In genomic region chr1:186772228-186772627, GRCh38 we compare ENCODE assay signal across 27 cellular contexts. TPM values are rescaled to one million over a fixed set of nuclear protein-coding genes. Genes with fewer than 3 reads are reported as not detected.
DNase-seq lines count a peak whose midpoint lies in the region; ATAC-seq, FAIRE-seq and TF ChIP-seq lines count a peak whose summit lies in the region.
"Had no signal": no experiment of that assay in that cellular context is flagged by ENCODE, and none has a peak within 500 bp of the region (broad histone marks: within the 10 kb centered on the region; RNA-seq: fewer than 3 reads in every experiment).

No MANE protein-coding gene starts in this region.

- ATAC-seq in GM19351 (IDR thresholded peaks at IDR 0.05; ENCODE audit: unreplicated experiment), result peak; percentile 30
- peak; percentile 45 for ATAC-seq in HG02759 (IDR thresholded peaks at IDR 0.05; ENCODE audit: unreplicated experiment)
- ATAC-seq in HG03432 (IDR thresholded peaks at IDR 0.05; ENCODE audit: unreplicated experiment), result peak; percentile 47
- ATAC-seq in HG02973 (IDR thresholded peaks at IDR 0.05; ENCODE audit: unreplicated experiment), result no peak
- ATAC-seq in HG02610 (IDR thresholded peaks at IDR 0.05; ENCODE audit: unreplicated experiment), result no peak
- ATAC-seq: A549; activated CD4-positive, CD25-positive, alpha-beta regulatory T cell treated with anti-CD3 and anti-CD28 coated beads, Interleukin-2, amount 50 U/mL, for 24 hours; HCT116; heart right ventricle; Panc1; right cardiac atrium had no signal

- WGBS in small intestine, 3 donors, result 86 to 96% (median 92%) methylated on average over 3 of the region's 3 CpGs

- H3K4me1 ChIP-seq in small intestine (ENCODE audit: control insufficient read depth in 2 of 2, insufficient read depth in 1 of 2, low read depth in 1 of 2, low read length in 1 of 2), result no peaks in the 10 kb centered on the region
- H3K4me1 ChIP-seq: heart right ventricle had no signal

- no peak overlapping the region for H3K4me3 ChIP-seq in GM12865 (ENCODE audit: low read depth, low read length)
- H3K4me3 ChIP-seq in small intestine (ENCODE audit: low read depth in 1 of 2, low read length in 2 of 2), result no peak overlapping the region
- H3K4me3 ChIP-seq: A549, heart right ventricle, tibial nerve had no signal

- DNase-seq in GM12865 (ENCODE audit: low read depth) (peak; percentile 56), small intestine (no peak), NCI-H526 (lab: John Stamatoyannopoulos, UW) (no peak)
- DNase-seq: C1 segment of cervical spinal cord; DMS 273 treated with DMSO at 0.1 percent for 48 hours; heart right ventricle; naive B cell; NCI-H1436; NCI-H2171 treated with DMSO at 0.1 percent for 48 hours; NCI-H748 treated with DMSO at 0.1 percent for 48 hours; right cardiac atrium; stimulated activated naive B cell treated with anti-CD40 and anti-IgM and Interleukin-4, amounts not matched to agents 10 μg/mL and 1 μg/mL and 100 μg/mL, for 72 hours had no signal

- no peak for FAIRE-seq in small intestine (lab: Jason Lieb, UNC)
- FAIRE-seq: A549, colon, endometrium, G401.6, HTR-8/SVneo, islet of Langerhans had no signal

- TF ChIP-seq CTCF in GM12865 (IDR thresholded peaks at IDR 0.05; ENCODE audit: insufficient read depth, low read depth, low read length, missing control alignments), result no peak

- H3K9me3 ChIP-seq in small intestine (ENCODE audit: control insufficient read depth, low read depth), result no peaks in the 10 kb centered on the region
- H3K9me3 ChIP-seq: A549, heart right ventricle, tibial nerve had no signal

- H3K36me3 ChIP-seq in small intestine (ENCODE audit: control insufficient read depth in 2 of 2, insufficient read depth in 2 of 2, low read length in 2 of 2), result no peaks in the 10 kb centered on the region
- H3K36me3 ChIP-seq: heart right ventricle, tibial nerve had no signal

- H3K27ac ChIP-seq in small intestine (ENCODE audit: low read depth in 1 of 2, low read length in 1 of 2), result no peak overlapping the region
- H3K27ac ChIP-seq: A549, heart right ventricle, tibial nerve had no signal

- no peaks in the 10 kb centered on the region for H3K27me3 ChIP-seq in small intestine (ENCODE audit: control insufficient read depth in 2 of 2, insufficient read depth in 2 of 2, low read length in 2 of 2)
- H3K27me3 ChIP-seq: heart right ventricle, tibial nerve had no signal

RNA-seq across cellular contexts. Expression of gene PLA2G4A, which starts 56.5 kb away (rescaled TPM):
- polyA plus RNA-seq in small intestine, result 10 to 100 TPM; 11.3 to 22.8 (median 17.0) TPM

Comparison
In these comparisons a context has a peak if more than half of its experiments do, and no peak if none do; other contexts are left out.
1. ATAC-seq: peak in GM19351 (single experiment), HG02759 (single experiment) and HG03432 (single experiment); none in HG02973 (single experiment) and HG02610 (single experiment).